Comparison of ENCODE assay signal across 11 cellular contexts in genomic region chr14:69683971-69684370, GRCh38.
DNase-seq lines count a peak whose midpoint lies in the region; ATAC-seq and TF ChIP-seq lines count a peak whose summit lies in the region.
"Had no signal": no experiment of that assay in that cellular context is flagged by ENCODE, and none has a peak within 500 bp of the region (broad histone marks: within the 10 kb centered on the region; RNA-seq: fewer than 3 reads in every experiment).

No MANE protein-coding gene starts in this region.

- H3K4me3 Mint-ChIP-seq in activated naive CD4-positive, alpha-beta T cell treated with anti-CD3 and anti-CD28 coated beads, Interleukin-2, amount 50 U/mL, for 24 hours: peak overlapping the region; percentile 27
- H3K4me3 Mint-ChIP-seq in T-cell: peak overlapping the region in 2 of 3 donors; percentile 7 to 48
- H3K4me3 Mint-ChIP-seq: nephron had no signal

- no peaks in the 10 kb centered on the region for H3K27me3 Mint-ChIP-seq in activated naive CD4-positive, alpha-beta T cell treated with anti-CD3 and anti-CD28 coated beads, Interleukin-2, amount 50 U/mL, for 24 hours
- H3K27me3 Mint-ChIP-seq in T-cell: no peaks in the 10 kb centered on the region

- H3K9me3 Mint-ChIP-seq in activated naive CD4-positive, alpha-beta T cell treated with anti-CD3 and anti-CD28 coated beads, Interleukin-2, amount 50 U/mL, for 24 hours: peaks cover 4% of the 10 kb centered on the region
- H3K9me3 Mint-ChIP-seq in T-cell: no peaks in the 10 kb centered on the region
- H3K9me3 Mint-ChIP-seq: nephron had no signal

- intact Hi-C loops in upper lobe of right lung (cut with DNase I): no loop called here

- CTCF ChIA-PET in T-cell (lab: Charles Lee): no interaction called here

- TF ChIP-seq CTCF in foreskin keratinocyte (conservative IDR thresholded peaks at IDR 0.05) (no peak), upper lobe of right lung (IDR thresholded peaks at IDR 0.05) (no peak), MM.1S (IDR thresholded peaks at IDR 0.05; ENCODE audit: low read length) (no peak)

- peak overlapping the region; percentile 94 for H3K27ac Mint-ChIP-seq in activated naive CD4-positive, alpha-beta T cell treated with anti-CD3 and anti-CD28 coated beads, Interleukin-2, amount 50 U/mL, for 24 hours
- H3K27ac Mint-ChIP-seq in T-cell: peak overlapping the region; percentile 48 to 89

- H3K9me2 ChIP-seq in MM.1S (replicated peaks; ENCODE audit: insufficient read depth, low read length): no peaks in the 10 kb centered on the region

- H3K36me3 ChIP-seq in upper lobe of right lung (no peaks in the 10 kb centered on the region), MM.1S (replicated peaks; ENCODE audit: insufficient read depth, low read length) (no peaks in the 10 kb centered on the region)
- H3K36me3 ChIP-seq: SJCRH30 had no signal

- no peak overlapping the region for H3K4me2 ChIP-seq in MM.1S (ENCODE audit: low read depth, low read length)

- H3K27me3 ChIP-seq in foreskin keratinocyte (no peaks in the 10 kb centered on the region), upper lobe of right lung (no peaks in the 10 kb centered on the region), MM.1S (replicated peaks; ENCODE audit: insufficient read depth, low read length) (no peaks in the 10 kb centered on the region)
- H3K27me3 ChIP-seq: SJCRH30 had no signal

- no peak overlapping the region for H3K9ac ChIP-seq in MM.1S (ENCODE audit: low read length)

- H3K9me3 ChIP-seq in upper lobe of right lung: no peaks in the 10 kb centered on the region
- H3K9me3 ChIP-seq in MM.1S (replicated peaks; ENCODE audit: insufficient read depth, low read length): no peaks in the 10 kb centered on the region
- H3K9me3 ChIP-seq: SJCRH30 had no signal

- POLR2A ChIA-PET in T-cell (lab: Charles Lee): no interaction called here

- H3K36me3 Mint-ChIP-seq in activated naive CD4-positive, alpha-beta T cell treated with anti-CD3 and anti-CD28 coated beads, Interleukin-2, amount 50 U/mL, for 24 hours: peaks cover 25% of the 10 kb centered on the region
- peaks cover 18% of the 10 kb centered on the region for H3K36me3 Mint-ChIP-seq in T-cell

- H3F3A ChIP-seq in MM.1S (ENCODE audit: insufficient read depth, low read length): no peaks in the 10 kb centered on the region

- peaks cover 36% of the 10 kb centered on the region for H3K4me1 ChIP-seq in foreskin keratinocyte
- peaks cover 70% of the 10 kb centered on the region for H3K4me1 ChIP-seq in upper lobe of right lung
- H3K4me1 ChIP-seq in MM.1S (ENCODE audit: low read length): peaks cover 10% of the 10 kb centered on the region; the same call in 1 of the 2 replicates

- no peak for DNase-seq in activated naive CD4-positive, alpha-beta T cell (lab: John Stamatoyannopoulos, UW)
- DNase-seq in T-cell (no peak), foreskin keratinocyte (no peak), upper lobe of right lung (no peak), NCI-H2171 treated with DMSO at 0.1 percent for 48 hours (lab: John Stamatoyannopoulos, UW) (no peak), MM.1S (no peak)
- DNase-seq: activated CD4-positive, CD25-positive, alpha-beta regulatory T cell treated with anti-CD3 and anti-CD28 coated beads, Interleukin-2, amount 50 U/mL, for 72 hours; SJCRH30 had no signal

- peak overlapping the region; percentile 84 for H3K27ac ChIP-seq in foreskin keratinocyte
- H3K27ac ChIP-seq in upper lobe of right lung: peak overlapping the region; percentile 27
- no peak overlapping the region for H3K27ac ChIP-seq in MM.1S (ENCODE audit: low read length)
- H3K27ac ChIP-seq: SJCRH30 had no signal

- H2AFZ ChIP-seq in MM.1S (ENCODE audit: low read length): no peak overlapping the region

- H3K4me1 Mint-ChIP-seq in activated naive CD4-positive, alpha-beta T cell treated with anti-CD3 and anti-CD28 coated beads, Interleukin-2, amount 50 U/mL, for 24 hours: peaks cover 87% of the 10 kb centered on the region
- H3K4me1 Mint-ChIP-seq in T-cell: peaks cover 76 to 85% (median 80%) of the 10 kb centered on the region in 3 donors

- H3K79me2 ChIP-seq in MM.1S (ENCODE audit: low read length): peaks cover 71% of the 10 kb centered on the region

- H4K20me1 ChIP-seq in MM.1S (ENCODE audit: insufficient read depth, low read length): no peaks in the 10 kb centered on the region

- ATAC-seq in T-cell (replicated peaks in 1 of 4) (no peak), foreskin keratinocyte (no peak), upper lobe of right lung (no peak), HG03045 (IDR thresholded peaks at IDR 0.05; ENCODE audit: unreplicated experiment) (no peak)

- H3K4me3 ChIP-seq in upper lobe of right lung (no peak overlapping the region), MM.1S (ENCODE audit: low read length) (no peak overlapping the region)
- H3K4me3 ChIP-seq: SJCRH30 had no signal
